8 cellular contexts compared by ENCODE assay signal in genomic region chr16:29195116-29195902, GRCh38.
DNase-seq lines count a peak whose midpoint lies in the region; ATAC-seq and TF ChIP-seq lines count a peak whose summit lies in the region.
"Not testable (repeated sequence)": the region's sequence is repeated elsewhere in the genome, so short reads cannot be mapped to it uniquely, and the experiment has no call there.

No MANE protein-coding gene starts in this region.

- TF ChIP-seq CTCF in AG09309 (IDR thresholded peaks at IDR 0.05; ENCODE audit: control insufficient read depth, insufficient read depth, low read depth, low read length, missing control alignments); HFF-Myc (IDR thresholded peaks at IDR 0.05; ENCODE audit: low read depth, low read length, missing control alignments); astrocyte of the spinal cord (IDR thresholded peaks at IDR 0.05; ENCODE audit: low read depth, low read length): not testable (repeated sequence)

- not testable (repeated sequence) for H3K27me3 ChIP-seq in skeletal muscle tissue (ENCODE audit: control insufficient read depth in 3 of 3, insufficient read depth in 3 of 3, low read length in 3 of 3)

- not testable (repeated sequence) for H3K9ac ChIP-seq in skeletal muscle tissue (ENCODE audit: low read depth in 1 of 3, low read length in 3 of 3)

- H3K4me1 ChIP-seq in skeletal muscle tissue (ENCODE audit: control insufficient read depth in 3 of 3, insufficient read depth in 3 of 3, low read length in 3 of 3); urinary bladder (ENCODE audit: insufficient read depth): not testable (repeated sequence)

- H3K4me3 ChIP-seq in AG09309 (ENCODE audit: control insufficient read depth, low read depth, low read length) (peak overlapping the region; percentile 19), HFF-Myc (replicated peaks; ENCODE audit: low read depth, low read length) (0 out of 2 replicates have a peak overlapping the region, but pooled peaks have one; percentile 9)
- not testable (repeated sequence) for H3K4me3 ChIP-seq in astrocyte of the spinal cord (ENCODE audit: low read depth, low read length); skeletal muscle tissue (ENCODE audit: low read length in 3 of 3); urinary bladder (ENCODE audit: low read depth, low read length)

- DNase-seq in AG09309 (ENCODE audit: low read depth): peak; percentile 79
- not testable (repeated sequence) for DNase-seq in HFF-Myc (ENCODE audit: extremely low read depth, low read depth)
- DNase-seq in astrocyte of the spinal cord (ENCODE audit: low read depth, low spot score): peak; percentile 20
- DNase-seq in fibroblast of gingiva (ENCODE audit: low read depth): peak; percentile 93
- peak; percentile 51 for DNase-seq in left ventricle myocardium superior
- peak; percentile 56 for DNase-seq in mucosa of gallbladder (ENCODE audit: low spot score)

- H3K9me3 ChIP-seq in skeletal muscle tissue (ENCODE audit: control insufficient read depth in 3 of 3, low read length in 3 of 3): not testable (repeated sequence)

- not testable (repeated sequence) for H3K36me3 ChIP-seq in skeletal muscle tissue (ENCODE audit: control insufficient read depth in 3 of 3, insufficient read depth in 3 of 3, low read length in 3 of 3); urinary bladder (ENCODE audit: insufficient read depth)

- WGBS in urinary bladder: 34% methylated on average over 19 of the region's 19 CpGs

- intact Hi-C loops in left ventricle myocardium superior (cut with micrococcal nuclease): not testable (repeated sequence)

- in situ Hi-C loops in astrocyte of the spinal cord (cut with HindIII; ENCODE audit: low sequenced_read_pairs): not testable (repeated sequence)

- H3K27ac ChIP-seq in skeletal muscle tissue (ENCODE audit: low read depth, low read length): peak overlapping the region; percentile 19
- H3K27ac ChIP-seq in urinary bladder (ENCODE audit: low read depth): peak overlapping the region; percentile 31

- peak; percentile 34 for ATAC-seq in left ventricle myocardium superior
